In genomic region chr17:77749316-77749715, GRCh38 we compare ENCODE assay signal across 22 cellular contexts.
"Had no signal": no experiment of that assay in that cellular context is flagged by ENCODE, and none has a peak within 500 bp of the region (broad histone marks: within the 10 kb centered on the region; RNA-seq: fewer than 3 reads in every experiment).

No MANE protein-coding gene starts in this region.

- H3K9me3 ChIP-seq: esophagus squamous epithelium, left ventricle myocardium inferior, pancreas, thoracic aorta, uterus had no signal

- ATAC-seq: activated CD8-positive, alpha-beta T cell treated with anti-CD3 and anti-CD28 coated beads for 36 hours; activated naive CD4-positive, alpha-beta T cell treated with anti-CD3 and anti-CD28 coated beads, Interleukin-2, amount 50 U/mL, for 72 hours; pancreas; right cardiac atrium; stimulated activated naive CD8-positive, alpha-beta T cell treated with anti-CD3 and anti-CD28 coated beads, Interleukin-15, Interleukin-2, amounts not matched to agents 100 U/mL and 50 U/mL, for 24 hours; T-helper 17 cell had no signal

- H3K27me3 Mint-ChIP-seq: activated CD8-positive, alpha-beta T cell treated with anti-CD3 and anti-CD28 coated beads for 36 hours had no signal

- H3K4me1 ChIP-seq: esophagus squamous epithelium, left ventricle myocardium inferior, pancreas, uterus had no signal

- H3K4me3 Mint-ChIP-seq: activated CD8-positive, alpha-beta T cell treated with anti-CD3 and anti-CD28 coated beads for 36 hours; central memory CD8-positive, alpha-beta T cell; nephron; T-helper 17 cell had no signal

- H3K36me3 Mint-ChIP-seq: activated naive CD4-positive, alpha-beta T cell treated with anti-CD3 and anti-CD28 coated beads, Interleukin-2, amount 50 U/mL, for 72 hours had no signal

- H3K36me3 ChIP-seq: esophagus squamous epithelium, left ventricle myocardium inferior, pancreas, thoracic aorta, uterus had no signal

- H3K4me1 Mint-ChIP-seq: central memory CD8-positive, alpha-beta T cell had no signal

- H3K27me3 ChIP-seq: pancreas, uterus had no signal

- H3K9me3 Mint-ChIP-seq: activated CD8-positive, alpha-beta T cell treated with anti-CD3 and anti-CD28 coated beads for 36 hours; central memory CD8-positive, alpha-beta T cell had no signal

- DNase-seq: activated CD4-positive, alpha-beta T cell treated with anti-CD3 and anti-CD28 coated beads, Interleukin-2, amount 50 U/mL, for 1 hour; activated CD8-positive, alpha-beta T cell treated with anti-CD3 and anti-CD28 coated beads for 36 hours; activated naive CD4-positive, alpha-beta T cell; activated T-cell treated with anti-CD3 and anti-CD28 coated beads, Interleukin-2, amount 50 U/mL, for 48 hours; anterior cingulate cortex; dermis blood vessel endothelial cell; effector CD4-positive, alpha-beta T cell; esophagus squamous epithelium; foreskin melanocyte; left ventricle myocardium inferior; right cardiac atrium; stimulated activated CD4-positive, alpha-beta T cell treated with anti-CD3 and anti-CD28 coated beads, Interleukin-4, amount 100 ng/mL, for 1 hour; stimulated activated naive CD8-positive, alpha-beta T cell treated with anti-CD3 and anti-CD28 coated beads, Interleukin-15, Interleukin-2, amounts not matched to agents 100 U/mL and 50 U/mL, for 24 hours; T-helper 17 cell; T1000; uterus had no signal

- H3K27ac ChIP-seq: epithelial cell of prostate, esophagus squamous epithelium, left ventricle myocardium inferior, pancreas, thoracic aorta, uterus had no signal

- H3K4me3 ChIP-seq: esophagus squamous epithelium, left ventricle myocardium inferior, pancreas, thoracic aorta, uterus had no signal

- H3K27ac Mint-ChIP-seq: activated CD8-positive, alpha-beta T cell treated with anti-CD3 and anti-CD28 coated beads for 36 hours; nephron; T-helper 17 cell had no signal
